ENCODE assay signal across 11 cellular contexts in the genomic region with DNA sequence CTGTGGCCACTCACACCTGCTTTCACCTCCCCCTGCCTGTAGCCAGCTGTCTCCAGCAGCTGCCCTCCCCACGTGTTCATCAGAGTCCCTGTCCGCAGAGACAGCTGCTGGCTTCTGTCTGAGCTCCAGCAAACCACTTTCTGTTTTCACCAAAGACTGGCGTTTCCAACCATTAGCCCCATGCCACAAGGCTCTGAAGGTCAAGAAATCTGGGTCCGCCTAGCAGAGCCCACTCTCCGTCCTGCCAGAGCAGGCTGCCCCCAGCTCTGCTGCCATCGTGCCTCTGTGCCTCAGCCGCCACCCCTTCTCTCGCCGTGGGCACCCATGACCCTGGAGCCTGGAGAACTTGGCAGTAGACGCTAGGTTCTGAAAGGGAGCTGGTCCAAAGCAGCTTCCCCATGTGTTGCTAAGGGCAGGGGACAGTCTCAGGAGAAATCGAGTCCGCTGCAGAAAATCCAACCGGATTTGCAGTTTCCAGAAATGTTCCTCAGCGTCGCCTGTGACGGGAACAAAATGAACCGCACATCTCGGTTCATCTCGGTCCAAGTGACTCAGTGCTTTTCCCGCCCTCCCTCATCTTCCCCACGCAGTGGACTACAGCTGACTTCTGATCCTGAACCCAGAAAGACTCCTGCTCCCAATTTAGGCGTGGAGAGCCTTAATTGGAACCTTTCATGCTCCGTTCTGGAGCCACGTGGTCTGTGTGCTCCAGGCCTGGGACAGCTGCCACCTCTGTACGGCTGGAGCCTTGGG. TPM values are rescaled to one million over a fixed set of nuclear protein-coding genes. Genes with fewer than 3 reads are reported as not detected.
DNase-seq lines count a peak whose midpoint lies in the region; ATAC-seq lines count a peak whose summit lies in the region.
"Had no signal": no experiment of that assay in that cellular context is flagged by ENCODE, and none has a peak within 500 bp of the region (broad histone marks: within the 10 kb centered on the region; RNA-seq: fewer than 3 reads in every experiment).

No MANE protein-coding gene starts in this region.

- H3K36me3 Mint-ChIP-seq in natural killer cell treated with Interleukin-12 subunit alpha and Interleukin-12 subunit beta and Interleukin-15 and Interleukin-18, amount 100 ng/mL, for 72 hours, result peaks cover 5% of the 10 kb centered on the region

- ATAC-seq in GM19452 (IDR thresholded peaks at IDR 0.05; ENCODE audit: unreplicated experiment) (no peak), HG02885 (IDR thresholded peaks at IDR 0.05; ENCODE audit: poor library complexity, unreplicated experiment) (no peak)
- ATAC-seq in natural killer cell treated with Interleukin-12 subunit alpha and Interleukin-12 subunit beta and Interleukin-15 and Interleukin-18, amount 100 ng/mL, for 72 hours, result no peak

- H3K9me3 Mint-ChIP-seq in natural killer cell treated with Interleukin-12 subunit alpha and Interleukin-12 subunit beta and Interleukin-15 and Interleukin-18, amount 100 ng/mL, for 72 hours, result no peaks in the 10 kb centered on the region
- H3K9me3 Mint-ChIP-seq: memory B cell had no signal

- H3K9ac ChIP-seq in stomach smooth muscle (ENCODE audit: low read length in 2 of 2), result peak overlapping the region; percentile 67 to 73

- DNase-seq in NCI-H1092 (lab: John Stamatoyannopoulos, UW), result peak; percentile 84
- peak; percentile 40 for DNase-seq in iris pigment epithelial cell (ENCODE audit: low read depth)
- no peak for DNase-seq in natural killer cell treated with Interleukin-12 subunit alpha and Interleukin-12 subunit beta and Interleukin-15 and Interleukin-18, amount 100 ng/mL, for 72 hours (ENCODE audit: low spot score)
- no peak for DNase-seq in HUDEP-2 (lab: John Stamatoyannopoulos, UW; ENCODE audit: unreplicated experiment in 76 of 76)

- H3K4me1 ChIP-seq in stomach smooth muscle (ENCODE audit: control insufficient read depth, insufficient read depth, low read length), result peaks cover 64% of the 10 kb centered on the region

- H3K27ac Mint-ChIP-seq in natural killer cell treated with Interleukin-12 subunit alpha and Interleukin-12 subunit beta and Interleukin-15 and Interleukin-18, amount 100 ng/mL, for 72 hours, result no peak overlapping the region
- H3K27ac Mint-ChIP-seq: activated naive CD8-positive, alpha-beta T cell; memory B cell had no signal

- no peaks in the 10 kb centered on the region for H3K36me3 ChIP-seq in stomach smooth muscle (ENCODE audit: control insufficient read depth in 2 of 2, insufficient read depth in 2 of 2, low read length in 2 of 2)

- H3K9me3 ChIP-seq in stomach smooth muscle (ENCODE audit: control insufficient read depth in 2 of 2, low read length in 2 of 2), result no peaks in the 10 kb centered on the region

- no peaks in the 10 kb centered on the region for H3K27me3 Mint-ChIP-seq in natural killer cell treated with Interleukin-12 subunit alpha and Interleukin-12 subunit beta and Interleukin-15 and Interleukin-18, amount 100 ng/mL, for 72 hours
- H3K27me3 Mint-ChIP-seq: activated naive CD8-positive, alpha-beta T cell; memory B cell had no signal

- H3K4me1 Mint-ChIP-seq in natural killer cell treated with Interleukin-12 subunit alpha and Interleukin-12 subunit beta and Interleukin-15 and Interleukin-18, amount 100 ng/mL, for 72 hours (ENCODE audit: low read depth in 2 of 2), result peaks cover 0 to 19% of the 10 kb centered on the region in 2 donors
- H3K4me1 Mint-ChIP-seq: memory B cell had no signal

- no peaks in the 10 kb centered on the region for H3K27me3 ChIP-seq in stomach smooth muscle (ENCODE audit: control insufficient read depth in 1 of 2, insufficient read depth in 2 of 2, low read length in 2 of 2)

- H3K4me3 Mint-ChIP-seq in natural killer cell treated with Interleukin-12 subunit alpha and Interleukin-12 subunit beta and Interleukin-15 and Interleukin-18, amount 100 ng/mL, for 72 hours, result no peak overlapping the region
- H3K4me3 Mint-ChIP-seq: activated naive CD8-positive, alpha-beta T cell; memory B cell had no signal

- H3K27ac ChIP-seq in angular gyrus (ENCODE audit: low read depth, low read length), result peak overlapping the region; percentile 54
- H3K27ac ChIP-seq in stomach smooth muscle (ENCODE audit: low read length), result peak overlapping the region; percentile 97
- H3K27ac ChIP-seq: HL-60 had no signal

- H3K4me3 ChIP-seq in stomach smooth muscle (ENCODE audit: low read length in 2 of 2), result peak overlapping the region; percentile 60 to 69

RNA-seq across cellular contexts. Expression of a gene that starts 28.0 kb away (rescaled TPM):
- 100 to 1,000 TPM in 1 of 2 donors, 10 to 100 TPM in 1; 93.9 to 218 TPM for total RNA-seq in natural killer cell treated with Interleukin-12 subunit alpha and Interleukin-12 subunit beta and Interleukin-15 and Interleukin-18, amount 100 ng/mL, for 72 hours

RNA-seq across cellular contexts. Expression of a gene that starts 51.4 kb away (rescaled TPM):
- 100 to 1,000 TPM; 112 to 164 TPM for total RNA-seq in natural killer cell treated with Interleukin-12 subunit alpha and Interleukin-12 subunit beta and Interleukin-15 and Interleukin-18, amount 100 ng/mL, for 72 hours

Comparison
In these comparisons a context has a peak if more than half of its experiments do, and no peak if none do; other contexts are left out.
1. DNase-seq: peak in NCI-H1092 (single experiment) and iris pigment epithelial cell (single experiment); none in natural killer cell treated with Interleukin-12 subunit alpha and Interleukin-12 subunit beta and Interleukin-15 and Interleukin-18, amount 100 ng/mL, for 72 hours (single experiment) and HUDEP-2 (0 of 76).